10 cellular contexts compared by ENCODE assay signal in genomic region chr12:124359671-124360581, GRCh38.
DNase-seq lines count a peak whose midpoint lies in the region; ATAC-seq, FAIRE-seq and TF ChIP-seq lines count a peak whose summit lies in the region.
"Had no signal": no experiment of that assay in that cellular context is flagged by ENCODE, and none has a peak within 500 bp of the region (broad histone marks: within the 10 kb centered on the region; RNA-seq: fewer than 3 reads in every experiment).

No MANE protein-coding gene starts in this region.

- H3K36me3 Mint-ChIP-seq in IgD-negative memory B cell, result no peaks in the 10 kb centered on the region
- peaks cover 11% of the 10 kb centered on the region for H3K36me3 Mint-ChIP-seq in activated CD4-positive, alpha-beta T cell treated with anti-CD3 and anti-CD28 coated beads, Interleukin-2, amount 10 ng/mL, durations not matched to agents 24 days and 14 days (ENCODE audit: low read depth)

- H3K27ac ChIP-seq in VCaP, result peak overlapping the region; percentile 100
- H3K27ac ChIP-seq in kidney (ENCODE audit: low read depth in 2 of 2, low read length in 2 of 2), result peak overlapping the region; percentile 71 to 81
- H3K27ac ChIP-seq in substantia nigra (ENCODE audit: low read depth, low read length, poor library complexity, severe bottlenecking), result peak overlapping the region; percentile 21
- H3K27ac ChIP-seq in foreskin keratinocyte, result no peak overlapping the region
- H3K27ac ChIP-seq: brain microvascular endothelial cell had no signal

- ATAC-seq in foreskin keratinocyte, result no peak
- ATAC-seq: natural killer cell treated with Interleukin-12 subunit alpha and Interleukin-12 subunit beta and Interleukin-15 and Interleukin-18, amount 100 ng/mL, for 72 hours had no signal

- H3K4me1 ChIP-seq in kidney (ENCODE audit: control insufficient read depth in 1 of 2, insufficient read depth in 1 of 2, low read depth in 1 of 2, low read length in 2 of 2) (peaks cover 9 to 27% of the 10 kb centered on the region in 2 donors), foreskin keratinocyte (no peaks in the 10 kb centered on the region)

- no peak for FAIRE-seq in kidney (lab: Jason Lieb, UNC)

- peaks cover 22 to 28% of the 10 kb centered on the region in 2 donors for H3K36me3 ChIP-seq in kidney (ENCODE audit: control insufficient read depth in 1 of 2, insufficient read depth in 2 of 2, low read length in 2 of 2)

- no peaks in the 10 kb centered on the region for H3K9me3 Mint-ChIP-seq in IgD-negative memory B cell
- H3K9me3 Mint-ChIP-seq in activated CD4-positive, alpha-beta T cell treated with anti-CD3 and anti-CD28 coated beads, Interleukin-2, amount 10 ng/mL, durations not matched to agents 24 days and 14 days, result no peaks in the 10 kb centered on the region
- H3K9me3 Mint-ChIP-seq: natural killer cell treated with Interleukin-12 subunit alpha and Interleukin-12 subunit beta and Interleukin-15 and Interleukin-18, amount 100 ng/mL, for 72 hours had no signal

- H3K4me1 Mint-ChIP-seq in IgD-negative memory B cell, result peaks cover 0 to 6% (median 0%) of the 10 kb centered on the region in 3 donors
- no peaks in the 10 kb centered on the region for H3K4me1 Mint-ChIP-seq in activated CD4-positive, alpha-beta T cell treated with anti-CD3 and anti-CD28 coated beads, Interleukin-2, amount 10 ng/mL, durations not matched to agents 24 days and 14 days

- H3K9me3 ChIP-seq in kidney (ENCODE audit: control insufficient read depth in 1 of 2, low read length in 2 of 2), result no peaks in the 10 kb centered on the region

- H3K27me3 Mint-ChIP-seq in IgD-negative memory B cell, result no peaks in the 10 kb centered on the region
- H3K27me3 Mint-ChIP-seq in activated CD4-positive, alpha-beta T cell treated with anti-CD3 and anti-CD28 coated beads, Interleukin-2, amount 10 ng/mL, durations not matched to agents 24 days and 14 days, result no peaks in the 10 kb centered on the region
- H3K27me3 Mint-ChIP-seq: natural killer cell treated with Interleukin-12 subunit alpha and Interleukin-12 subunit beta and Interleukin-15 and Interleukin-18, amount 100 ng/mL, for 72 hours had no signal

- H3K27me3 ChIP-seq in foreskin keratinocyte, result no peaks in the 10 kb centered on the region
- H3K27me3 ChIP-seq: brain microvascular endothelial cell had no signal

- H3K4me3 Mint-ChIP-seq in IgD-negative memory B cell, result no peak overlapping the region
- H3K4me3 Mint-ChIP-seq in activated CD4-positive, alpha-beta T cell treated with anti-CD3 and anti-CD28 coated beads, Interleukin-2, amount 10 ng/mL, durations not matched to agents 24 days and 14 days, result no peak overlapping the region
- H3K4me3 Mint-ChIP-seq: natural killer cell treated with Interleukin-12 subunit alpha and Interleukin-12 subunit beta and Interleukin-15 and Interleukin-18, amount 100 ng/mL, for 72 hours had no signal

- TF ChIP-seq CTCF in VCaP (conservative IDR thresholded peaks at IDR 0.05) (no peak), kidney (IDR thresholded peaks at IDR 0.05; ENCODE audit: borderline replicate concordance, extremely low read depth, insufficient read depth) (no peak), foreskin keratinocyte (conservative IDR thresholded peaks at IDR 0.05) (no peak)

- intact Hi-C loops in kidney (cut with DNase I), result no loop called here
- intact Hi-C loops in activated CD4-positive, alpha-beta T cell treated with anti-CD3 and anti-CD28 coated beads, Interleukin-2, amount 10 ng/mL, durations not matched to agents 24 days and 14 days (cut with micrococcal nuclease), result no loop called here

- DNase-seq in kidney (no peak), substantia nigra (lab: John Stamatoyannopoulos, UW) (peak in 41 of 49 donors; percentile 14 to 92 (median 55)), KBM-7 (no peak), NCI-H1105 treated with DMSO at 0.1 percent for 48 hours (lab: John Stamatoyannopoulos, UW) (no peak), foreskin keratinocyte (no peak)
- DNase-seq in activated CD4-positive, alpha-beta T cell treated with anti-CD3 and anti-CD28 coated beads, Interleukin-2, amount 10 ng/mL, durations not matched to agents 24 days and 14 days, result no peak
- DNase-seq: brain microvascular endothelial cell had no signal

- H3K4me3 ChIP-seq in kidney (ENCODE audit: low read length in 2 of 2), result no peak overlapping the region

- peak overlapping the region in 2 of 3 donors; percentile 45 to 88 for H3K27ac Mint-ChIP-seq in IgD-negative memory B cell
- no peak overlapping the region for H3K27ac Mint-ChIP-seq in activated CD4-positive, alpha-beta T cell treated with anti-CD3 and anti-CD28 coated beads, Interleukin-2, amount 10 ng/mL, durations not matched to agents 24 days and 14 days
- H3K27ac Mint-ChIP-seq: natural killer cell treated with Interleukin-12 subunit alpha and Interleukin-12 subunit beta and Interleukin-15 and Interleukin-18, amount 100 ng/mL, for 72 hours had no signal

- H3K9ac ChIP-seq in kidney (ENCODE audit: low read length in 2 of 2), result peak overlapping the region in 1 of 2 donors; percentile 26

- in situ Hi-C loops in KBM-7 (cut with MboI; ENCODE audit: low pct_unique_long_range_greater_than_20kb, low sequenced_read_pairs), result no loop called here

Comparison
In these comparisons a context has a peak if more than half of its experiments do, and no peak if none do; other contexts are left out.
1. DNase-seq: peak in substantia nigra (41 of 49); none in kidney (single experiment), KBM-7 (single experiment), activated CD4-positive, alpha-beta T cell treated with anti-CD3 and anti-CD28 coated beads, Interleukin-2, amount 10 ng/mL, durations not matched to agents 24 days and 14 days (single experiment), NCI-H1105 treated with DMSO at 0.1 percent for 48 hours (single experiment) and foreskin keratinocyte (0 of 2).